Comparison of ENCODE assay signal across 6 cellular contexts in the genomic region with DNA sequence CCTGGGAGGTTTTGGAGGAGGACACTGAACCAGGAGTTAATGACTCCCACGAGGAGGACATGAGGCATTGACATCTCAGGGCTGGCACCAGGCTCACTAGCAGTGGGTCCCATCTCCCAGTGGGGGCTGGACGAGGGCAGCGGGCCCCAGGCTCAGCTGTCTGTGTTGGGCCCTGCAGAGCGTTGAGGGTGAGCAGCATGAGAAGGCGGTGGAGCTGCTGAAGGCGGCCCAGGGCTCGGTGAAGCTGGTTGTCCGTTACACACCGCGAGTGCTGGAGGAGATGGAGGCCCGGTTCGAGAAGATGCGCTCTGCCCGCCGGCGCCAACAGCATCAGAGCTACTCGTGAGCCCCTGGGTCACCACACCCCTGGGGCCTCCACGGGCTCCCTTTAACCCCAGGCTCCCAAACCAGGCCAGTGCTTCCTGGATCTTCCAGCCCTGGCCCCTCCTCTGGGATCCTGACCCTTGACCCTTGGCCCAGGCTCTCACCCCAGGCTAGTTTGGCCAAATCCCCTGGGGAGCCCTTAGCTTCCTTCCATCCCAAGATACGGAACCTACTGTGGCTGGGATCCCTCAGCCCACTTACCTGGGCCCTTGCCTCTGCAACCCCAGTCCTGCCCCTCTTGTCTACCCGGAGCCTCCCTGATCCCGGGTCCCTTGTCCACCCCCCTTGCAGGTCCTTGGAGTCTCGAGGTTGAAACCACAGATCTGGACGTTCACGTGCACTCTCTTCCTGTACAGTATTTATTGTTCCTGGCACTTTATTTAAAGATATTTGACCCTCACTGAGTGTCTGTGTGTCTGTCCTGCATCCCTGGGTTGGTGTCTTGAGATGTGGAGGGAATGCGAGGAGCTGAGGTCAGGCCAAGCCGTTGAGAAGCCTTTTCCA.
DNase-seq lines count a peak whose midpoint lies in the region; ATAC-seq and TF ChIP-seq lines count a peak whose summit lies in the region.

No MANE protein-coding gene starts in this region.

- ATAC-seq in HG02840 (IDR thresholded peaks at IDR 0.05; ENCODE audit: low FRiP score, unreplicated experiment) = no peak
- ATAC-seq in GM18868 (IDR thresholded peaks at IDR 0.05; ENCODE audit: unreplicated experiment) = no peak

- peaks cover 16% of the 10 kb centered on the region for H3K4me1 ChIP-seq in HEK293 (ENCODE audit: control insufficient read depth, insufficient read depth, low read length)
- peaks cover 13% of the 10 kb centered on the region for H3K4me1 ChIP-seq in neuron (ENCODE audit: insufficient read depth, low read length)

- POLR2A ChIA-PET in HEK293 (lab: Yijun Ruan, JAX) = interaction anchor here (0.7 to 2.1 kb wide), 5 partner anchors 10 to 252 kb away, joined by 4 to 11 read pairs (median 4); no protein-coding TSS in a partner anchor

- CTCF ChIA-PET in HEK293 (lab: Yijun Ruan, JAX) = interaction anchor here (0.5 to 1.7 kb wide), 3 partner anchors 9 to 91 kb away, joined by 3 to 7 read pairs (median 3); no protein-coding TSS in a partner anchor

- peak overlapping the region; percentile 82; the same call in 1 of the 2 replicates for H3K27ac ChIP-seq in HEK293 (ENCODE audit: extremely low read depth, low read depth, low read length)

- H3K9me3 ChIP-seq in HEK293 (ENCODE audit: control insufficient read depth, insufficient read depth, low read depth, low read length) (no peaks in the 10 kb centered on the region), neuron (ENCODE audit: low read length) (no peaks in the 10 kb centered on the region)

- H3K4me3 ChIP-seq in HEK293 (ENCODE audit: low read depth, low read length) (peak overlapping the region; percentile 54), cardiac fibroblast (replicated peaks in 1 of 2; ENCODE audit: low read depth in 2 of 2, low read length in 2 of 2) (peak overlapping the region; percentile 71 to 76), neuron (ENCODE audit: low read length) (peak overlapping the region; percentile 89)

- TF ChIP-seq CTCF in HEK293 (tag by site-specific recombination; IDR thresholded peaks at IDR 0.05) (no peak), cardiac fibroblast (IDR thresholded peaks at IDR 0.05; ENCODE audit: low read depth, low read length) (no peak)

- peaks cover 13% of the 10 kb centered on the region for H3K27me3 ChIP-seq in neuron (ENCODE audit: insufficient read depth, low read length)

- H3K36me3 ChIP-seq in HEK293 (ENCODE audit: control insufficient read depth in 2 of 2, insufficient read depth in 1 of 2, low read length in 2 of 2) (peaks cover 0 to 9% of the 10 kb centered on the region in 2 experiments; a peak in 2 of 3 replicates), neuron (ENCODE audit: insufficient read depth, low read length) (no peaks in the 10 kb centered on the region)

- no peak for DNase-seq in cardiac fibroblast (ENCODE audit: low read depth in 2 of 2)
- DNase-seq in AG08396 (ENCODE audit: low spot score) = no peak

- no peak overlapping the region for H2AFZ ChIP-seq in neuron (ENCODE audit: low read depth, low read length)

TF ChIP-seq in HEK293, 187 proteins besides CTCF, POLR2A, EP300 and RAD21:
- peak; percentile 60 for TF ChIP-seq BCL11B (tag by site-specific recombination; IDR thresholded peaks at IDR 0.05; ENCODE audit: low read depth)
- TF ChIP-seq BCL11A (tag by site-specific recombination; IDR thresholded peaks at IDR 0.05; ENCODE audit: low read depth) = peak; percentile 38; the same call in 1 of the 2 replicates
- no peak for TF ChIP-seq ZNF341 (tag by site-specific recombination; IDR thresholded peaks at IDR 0.05; ENCODE audit: low read depth)
- TF ChIP-seq ZNF433 (tag by site-specific recombination; IDR thresholded peaks at IDR 0.05; ENCODE audit: low read depth) = no peak
- TF ChIP-seq IKZF3 (tag by site-specific recombination; IDR thresholded peaks at IDR 0.05) = 0 out of 2 replicates have a peak, but pooled peaks have one; percentile 27
- peak; percentile 65; the same call in 1 of the 2 replicates for TF ChIP-seq ZFP69B (tag by site-specific recombination; IDR thresholded peaks at IDR 0.05)
- no peak for TF ChIP-seq ZNF585B (tag by site-specific recombination; IDR thresholded peaks at IDR 0.05)
- TF ChIP-seq, protein P1, sequence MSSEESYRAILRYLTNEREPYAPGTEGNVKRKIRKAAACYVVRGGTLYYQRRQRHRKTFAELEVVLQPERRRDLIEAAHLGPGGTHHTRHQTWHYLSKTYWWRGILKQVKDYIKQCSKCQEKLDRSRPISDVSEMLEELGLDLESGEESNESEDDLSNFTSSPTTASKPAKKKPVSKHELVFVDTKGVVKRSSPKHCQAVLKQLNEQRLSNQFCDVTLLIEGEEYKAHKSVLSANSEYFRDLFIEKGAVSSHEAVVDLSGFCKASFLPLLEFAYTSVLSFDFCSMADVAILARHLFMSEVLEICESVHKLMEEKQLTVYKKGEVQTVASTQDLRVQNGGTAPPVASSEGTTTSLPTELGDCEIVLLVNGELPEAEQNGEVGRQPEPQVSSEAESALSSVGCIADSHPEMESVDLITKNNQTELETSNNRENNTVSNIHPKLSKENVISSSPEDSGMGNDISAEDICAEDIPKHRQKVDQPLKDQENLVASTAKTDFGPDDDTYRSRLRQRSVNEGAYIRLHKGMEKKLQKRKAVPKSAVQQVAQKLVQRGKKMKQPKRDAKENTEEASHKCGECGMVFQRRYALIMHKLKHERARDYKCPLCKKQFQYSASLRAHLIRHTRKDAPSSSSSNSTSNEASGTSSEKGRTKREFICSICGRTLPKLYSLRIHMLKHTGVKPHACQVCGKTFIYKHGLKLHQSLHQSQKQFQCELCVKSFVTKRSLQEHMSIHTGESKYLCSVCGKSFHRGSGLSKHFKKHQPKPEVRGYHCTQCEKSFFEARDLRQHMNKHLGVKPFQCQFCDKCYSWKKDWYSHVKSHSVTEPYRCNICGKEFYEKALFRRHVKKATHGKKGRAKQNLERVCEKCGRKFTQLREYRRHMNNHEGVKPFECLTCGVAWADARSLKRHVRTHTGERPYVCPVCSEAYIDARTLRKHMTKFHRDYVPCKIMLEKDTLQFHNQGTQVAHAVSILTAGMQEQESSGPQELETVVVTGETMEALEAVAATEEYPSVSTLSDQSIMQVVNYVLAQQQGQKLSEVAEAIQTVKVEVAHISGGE (tag by site-specific recombination; conservative IDR thresholded peaks at IDR 0.05; ENCODE audit: low read depth) = no peak
- TF ChIP-seq SP2 (tag by site-specific recombination; IDR thresholded peaks at IDR 0.05) = no peak
- TF ChIP-seq ZBTB1 (tag by site-specific recombination; IDR thresholded peaks at IDR 0.05) = no peak
- no peak for TF ChIP-seq REPIN1 (tag by site-specific recombination; IDR thresholded peaks at IDR 0.05; ENCODE audit: low read depth)
- TF ChIP-seq, protein P2, sequence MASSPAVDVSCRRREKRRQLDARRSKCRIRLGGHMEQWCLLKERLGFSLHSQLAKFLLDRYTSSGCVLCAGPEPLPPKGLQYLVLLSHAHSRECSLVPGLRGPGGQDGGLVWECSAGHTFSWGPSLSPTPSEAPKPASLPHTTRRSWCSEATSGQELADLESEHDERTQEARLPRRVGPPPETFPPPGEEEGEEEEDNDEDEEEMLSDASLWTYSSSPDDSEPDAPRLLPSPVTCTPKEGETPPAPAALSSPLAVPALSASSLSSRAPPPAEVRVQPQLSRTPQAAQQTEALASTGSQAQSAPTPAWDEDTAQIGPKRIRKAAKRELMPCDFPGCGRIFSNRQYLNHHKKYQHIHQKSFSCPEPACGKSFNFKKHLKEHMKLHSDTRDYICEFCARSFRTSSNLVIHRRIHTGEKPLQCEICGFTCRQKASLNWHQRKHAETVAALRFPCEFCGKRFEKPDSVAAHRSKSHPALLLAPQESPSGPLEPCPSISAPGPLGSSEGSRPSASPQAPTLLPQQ (tag by site-specific recombination; IDR thresholded peaks at IDR 0.05) = peak; percentile 73; the same call in 1 of the 2 replicates
- TF ChIP-seq, protein P3, sequence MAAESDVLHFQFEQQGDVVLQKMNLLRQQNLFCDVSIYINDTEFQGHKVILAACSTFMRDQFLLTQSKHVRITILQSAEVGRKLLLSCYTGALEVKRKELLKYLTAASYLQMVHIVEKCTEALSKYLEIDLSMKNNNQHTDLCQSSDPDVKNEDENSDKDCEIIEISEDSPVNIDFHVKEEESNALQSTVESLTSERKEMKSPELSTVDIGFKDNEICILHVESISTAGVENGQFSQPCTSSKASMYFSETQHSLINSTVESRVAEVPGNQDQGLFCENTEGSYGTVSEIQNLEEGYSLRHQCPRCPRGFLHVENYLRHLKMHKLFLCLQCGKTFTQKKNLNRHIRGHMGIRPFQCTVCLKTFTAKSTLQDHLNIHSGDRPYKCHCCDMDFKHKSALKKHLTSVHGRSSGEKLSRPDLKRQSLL (tag by site-specific recombination; IDR thresholded peaks at IDR 0.05) = peak; percentile 40; the same call in 1 of the 2 replicates
- TF ChIP-seq ZNF621 (tag by site-specific recombination; IDR thresholded peaks at IDR 0.05) = no peak
- no peak for TF ChIP-seq WT1 (tag by site-specific recombination; IDR thresholded peaks at IDR 0.05)
